ENCODE assay signal across 8 cellular contexts in the genomic region with DNA sequence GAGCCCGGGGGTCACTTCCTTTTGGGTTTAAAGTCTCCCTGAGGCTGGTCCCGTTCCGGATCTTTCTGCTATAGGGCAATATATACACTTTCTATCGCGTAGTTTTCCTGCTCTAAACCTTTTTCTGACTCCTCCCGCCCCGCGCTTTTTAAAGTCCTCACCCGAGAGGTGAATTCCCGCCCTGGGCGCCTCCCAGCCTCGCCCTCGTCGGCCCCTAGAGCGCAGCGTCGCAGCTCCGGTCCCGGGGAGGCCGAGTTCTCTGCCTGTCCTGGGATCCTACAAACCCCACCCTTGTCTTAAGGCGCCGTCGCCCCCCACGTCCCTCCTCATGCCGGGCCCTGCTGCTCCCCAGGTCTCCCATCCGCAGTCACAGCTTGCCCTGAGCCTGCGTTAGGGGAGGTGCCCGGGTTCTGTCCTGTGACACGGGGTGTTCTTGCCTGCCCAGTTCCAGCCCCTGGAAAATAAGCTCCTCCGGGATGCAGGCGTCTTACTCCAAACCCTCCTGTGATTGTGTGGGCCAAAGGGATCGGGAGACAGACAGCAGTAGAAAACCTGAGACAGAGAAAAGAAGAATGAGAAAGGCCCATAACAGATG. TPM values are rescaled to one million over a fixed set of nuclear protein-coding genes. Genes with fewer than 3 reads are reported as not detected.
DNase-seq lines count a peak whose midpoint lies in the region; ATAC-seq and TF ChIP-seq lines count a peak whose summit lies in the region.

No MANE protein-coding gene starts in this region.

- CTCF ChIA-PET in WTC11 (lab: Charles Lee), result interaction anchor here (1.0 to 2.1 kb wide), 5 partner anchors 28 to 170 kb away, joined by 3 to 11 read pairs (median 7); partner anchors contain the start of gene ZNF765

- POLR2A ChIA-PET in WTC11 (lab: Charles Lee), result interaction anchor here (0.6 to 1.1 kb wide), 2 partner anchors 29 to 33 kb away, joined by 3 to 5 read pairs; partner anchors contain the start of gene ZNF765

- H3K4me1 ChIP-seq in BE2C (no peaks in the 10 kb centered on the region), uterus (no peaks in the 10 kb centered on the region)

- H3K4me3 Mint-ChIP-seq in WTC11, result peak overlapping the region; percentile 93
- peak overlapping the region; percentile 92 for H3K4me3 Mint-ChIP-seq in nephron progenitor cell

- peak; percentile 27 for ATAC-seq in GM19043 (IDR thresholded peaks at IDR 0.05; ENCODE audit: low read depth, unreplicated experiment)
- ATAC-seq in HG03432 (IDR thresholded peaks at IDR 0.05; ENCODE audit: unreplicated experiment), result peak; percentile 58
- peak; percentile 40 for ATAC-seq in WTC11

- TF ChIP-seq CTCF in BE2C (IDR thresholded peaks at IDR 0.05; ENCODE audit: low read depth, low read length) (no peak), WTC11 (IDR thresholded peaks at IDR 0.05) (no peak), nephron progenitor cell (IDR thresholded peaks at IDR 0.05) (no peak), uterus (IDR thresholded peaks at IDR 0.05) (no peak)

- no peak for TF ChIP-seq POLR2A in uterus (IDR thresholded peaks at IDR 0.05)

- H3K27me3 Mint-ChIP-seq in WTC11 (ENCODE audit: low read depth), result peaks cover 16% of the 10 kb centered on the region; the same call in 1 of the 2 replicates
- peaks cover 26% of the 10 kb centered on the region for H3K27me3 Mint-ChIP-seq in nephron progenitor cell (ENCODE audit: low read depth, poor library complexity)

- peak overlapping the region; percentile 55 for H3K27ac ChIP-seq in epithelial cell of prostate
- peak overlapping the region; percentile 74 to 83 for H3K27ac ChIP-seq in uterus

- H3K4me1 Mint-ChIP-seq in WTC11, result peaks cover 53% of the 10 kb centered on the region
- peaks cover 38% of the 10 kb centered on the region for H3K4me1 Mint-ChIP-seq in nephron progenitor cell

- H3K27me3 ChIP-seq in BE2C (no peaks in the 10 kb centered on the region), uterus (no peaks in the 10 kb centered on the region)

- H3K36me3 ChIP-seq in BE2C, result no peaks in the 10 kb centered on the region
- H3K36me3 ChIP-seq in uterus, result no peaks in the 10 kb centered on the region

- H3K9me3 Mint-ChIP-seq in WTC11 (no peaks in the 10 kb centered on the region), nephron progenitor cell (peaks cover 14% of the 10 kb centered on the region)

- DNase-seq in BE2C (peak; percentile 11), WTC11 (ENCODE audit: low spot score) (peak; percentile 42), epithelial cell of prostate (ENCODE audit: low read depth, low spot score) (no peak), nephron progenitor cell (peak; percentile 47), uterus (no peak), NCI-H524 treated with DMSO at 0.1 percent for 48 hours (lab: John Stamatoyannopoulos, UW) (no peak)

- H3K9me3 ChIP-seq in BE2C, result no peaks in the 10 kb centered on the region
- no peaks in the 10 kb centered on the region for H3K9me3 ChIP-seq in uterus

- H3K4me3 ChIP-seq in BE2C (ENCODE audit: low read depth, low read length) (peak overlapping the region; percentile 64), uterus (peak overlapping the region; percentile 52 to 65)

- intact Hi-C loops in uterus (cut with DNase I; ENCODE audit: low total_unique reads), result no loop called here

- peak overlapping the region; percentile 72 for H3K27ac Mint-ChIP-seq in WTC11
- H3K27ac Mint-ChIP-seq in nephron progenitor cell, result peak overlapping the region; percentile 90

- H3K36me3 Mint-ChIP-seq in WTC11, result peaks cover 3% of the 10 kb centered on the region
- peaks cover 4% of the 10 kb centered on the region for H3K36me3 Mint-ChIP-seq in nephron progenitor cell (ENCODE audit: low read depth)

TF ChIP-seq in WTC11, 78 proteins besides CTCF, POLR2A, EP300 and RAD21:
- TF ChIP-seq PRDM15 (CRISPR knock-in tag; IDR thresholded peaks at IDR 0.05) (no peak), JUN (CRISPR knock-in tag; IDR thresholded peaks at IDR 0.05) (no peak), NFATC4 (CRISPR knock-in tag; IDR thresholded peaks at IDR 0.05) (no peak), EMX1 (CRISPR knock-in tag; IDR thresholded peaks at IDR 0.05) (no peak)

RNA-seq across cellular contexts. Expression of gene ZNF525, which starts 0.5 kb away (rescaled TPM):
- polyA plus RNA-seq in BE2C (2012; ENCODE audit: insufficient read depth, insufficient read length, low read depth), result 0.46 TPM
- total RNA-seq in WTC11 (2021), result 46.9 to 59.7 TPM (median 48.6 TPM) in 3 replicates
- total RNA-seq in uterus, result 10 to 100 TPM; 15.0 to 25.7 (median 22.3) TPM

RNA-seq across cellular contexts. Expression of gene ZNF765, which starts 29.0 kb away (rescaled TPM):
- polyA plus RNA-seq in BE2C (2012; ENCODE audit: insufficient read depth, insufficient read length, low read depth), result 1.3 TPM
- total RNA-seq in WTC11 (2021), result 18.3 to 23.6 TPM (median 19.6 TPM) in 3 replicates
- 10 to 100 TPM in 3 of 4 donors, 1 to 10 TPM in 1; 5.1 to 28.8 (median 23.6) TPM for total RNA-seq in uterus

RNA-seq across cellular contexts. Expression of gene ZNF845, which starts 32.4 kb away (rescaled TPM):
- 0.83 TPM for polyA plus RNA-seq in BE2C (2012; ENCODE audit: insufficient read depth, insufficient read length, low read depth)
- total RNA-seq in WTC11 (2021) (16.0 to 18.5 TPM (median 16.3 TPM) in 3 replicates), uterus (10 to 100 TPM in 2 of 4 donors, 1 to 10 TPM in 2; 5.0 to 18.0 (median 10.3) TPM)

Comparison
In these comparisons a context has a peak if more than half of its experiments do, and no peak if none do; other contexts are left out.
1. DNase-seq: peak in BE2C (single experiment), WTC11 (single experiment) and nephron progenitor cell (single experiment); none in epithelial cell of prostate (single experiment), uterus (0 of 2) and NCI-H524 treated with DMSO at 0.1 percent for 48 hours (single experiment).
2. Peak in every context shown above with its lines, with median percentiles within 50 percentile points of each other: ATAC-seq.